Comparison of ENCODE assay signal across 9 cellular contexts in genomic region chr16:68417711-68418301, GRCh38. TPM values are rescaled to one million over a fixed set of nuclear protein-coding genes. Genes with fewer than 3 reads are reported as not detected.
A peak's percentile ranks its signal among the peaks of the same experiment; 100 is the strongest.
DNase-seq lines count a peak whose midpoint lies in the region; ATAC-seq and TF ChIP-seq lines count a peak whose summit lies in the region.
"Had no signal": no experiment of that assay in that cellular context is flagged by ENCODE, and none has a peak within 500 bp of the region (broad histone marks: within the 10 kb centered on the region; RNA-seq: fewer than 3 reads in every experiment).

No MANE protein-coding gene starts in this region.

- H3K27me3 ChIP-seq in GM23338 (ENCODE audit: insufficient read depth), result no peaks in the 10 kb centered on the region

- no peak overlapping the region for H2AFZ ChIP-seq in GM23338

- H4K20me1 ChIP-seq in GM23338 (replicated peaks; ENCODE audit: insufficient read depth), result no peaks in the 10 kb centered on the region

- DNase-seq in DMS79 treated with DMSO at 0.1 percent for 48 hours (lab: John Stamatoyannopoulos, UW), result peak; percentile 97
- DNase-seq in NCI-H1105 treated with DMSO at 0.1 percent for 48 hours (lab: John Stamatoyannopoulos, UW), result peak; percentile 54
- DNase-seq in activated CD4-positive, alpha-beta T cell treated with anti-CD3 and anti-CD28 coated beads, Interleukin-2, amount 10 ng/mL, durations not matched to agents 24 days and 14 days, result peak; percentile 93
- DNase-seq in effector CD8-positive, alpha-beta T cell (lab: John Stamatoyannopoulos, UW), result peak; percentile 32
- DNase-seq in stimulated activated CD4-positive, alpha-beta T cell treated with anti-CD3 and anti-CD28 coated beads, TNF-alpha, amount 100 ng/mL, for 4 hours (ENCODE audit: low read depth in 3 of 3), result peak; percentile 30 to 60 (median 54)
- DNase-seq in dedifferentiated amniotic fluid mesenchymal stem cell (ENCODE audit: extremely low spot score), result no peak
- no peak for DNase-seq in GM23338 (ENCODE audit: low spot score)

- H3K4me3 ChIP-seq in GM23338, result no peak overlapping the region

- peak overlapping the region; percentile 84 for H3K27ac Mint-ChIP-seq in activated CD4-positive, alpha-beta T cell treated with anti-CD3 and anti-CD28 coated beads, Interleukin-2, amount 10 ng/mL, durations not matched to agents 24 days and 14 days
- H3K27ac Mint-ChIP-seq in GM23338, result no peak overlapping the region

- intact Hi-C loops in activated CD4-positive, alpha-beta T cell treated with anti-CD3 and anti-CD28 coated beads, Interleukin-2, amount 10 ng/mL, durations not matched to agents 24 days and 14 days (cut with micrococcal nuclease), result loop anchor here (10.0 kb wide), 1 partner anchor 53 kb away; no protein-coding TSS in a partner anchor

- peaks cover 31% of the 10 kb centered on the region for H3K4me1 Mint-ChIP-seq in activated CD4-positive, alpha-beta T cell treated with anti-CD3 and anti-CD28 coated beads, Interleukin-2, amount 10 ng/mL, durations not matched to agents 24 days and 14 days
- H3K4me1 Mint-ChIP-seq in GM23338, result peaks cover 8% of the 10 kb centered on the region; the same call in 2 of the 3 replicates

- peak overlapping the region; percentile 80 for H3K4me3 Mint-ChIP-seq in activated CD4-positive, alpha-beta T cell treated with anti-CD3 and anti-CD28 coated beads, Interleukin-2, amount 10 ng/mL, durations not matched to agents 24 days and 14 days
- H3K4me3 Mint-ChIP-seq in GM23338, result no peak overlapping the region

- no peaks in the 10 kb centered on the region for H3K4me1 ChIP-seq in GM23338 (ENCODE audit: insufficient read depth)

- H3K79me2 ChIP-seq in GM23338 (replicated peaks; ENCODE audit: insufficient read depth), result no peaks in the 10 kb centered on the region

- TF ChIP-seq CTCF in GM23338 (conservative IDR thresholded peaks at IDR 0.05; ENCODE audit: low read depth in 2 of 2), result no peak

- ATAC-seq in GM21717 (IDR thresholded peaks at IDR 0.05; ENCODE audit: unreplicated experiment), result peak; percentile 86
- ATAC-seq in GM23338, result no peak

- no peaks in the 10 kb centered on the region for H3K36me3 ChIP-seq in GM23338 (ENCODE audit: insufficient read depth)

- no peaks in the 10 kb centered on the region for H3K9me3 Mint-ChIP-seq in activated CD4-positive, alpha-beta T cell treated with anti-CD3 and anti-CD28 coated beads, Interleukin-2, amount 10 ng/mL, durations not matched to agents 24 days and 14 days
- no peaks in the 10 kb centered on the region for H3K9me3 Mint-ChIP-seq in GM23338

- no peaks in the 10 kb centered on the region for H3K27me3 Mint-ChIP-seq in activated CD4-positive, alpha-beta T cell treated with anti-CD3 and anti-CD28 coated beads, Interleukin-2, amount 10 ng/mL, durations not matched to agents 24 days and 14 days
- peaks cover 10% of the 10 kb centered on the region for H3K27me3 Mint-ChIP-seq in GM23338 (ENCODE audit: insufficient read depth, low read depth, poor library complexity)

- no peaks in the 10 kb centered on the region for H3F3A ChIP-seq in GM23338 (replicated peaks; ENCODE audit: low read depth)

- no peaks in the 10 kb centered on the region for H3K36me3 Mint-ChIP-seq in activated CD4-positive, alpha-beta T cell treated with anti-CD3 and anti-CD28 coated beads, Interleukin-2, amount 10 ng/mL, durations not matched to agents 24 days and 14 days (ENCODE audit: low read depth)
- H3K36me3 Mint-ChIP-seq in GM23338 (ENCODE audit: low read depth), result no peaks in the 10 kb centered on the region

- no peak overlapping the region for H3K27ac ChIP-seq in GM23338 (ENCODE audit: low read depth)

- no peak overlapping the region for H3K4me2 ChIP-seq in GM23338

- 0 out of 2 replicates have a peak, but pooled peaks cover 3% of the 10 kb centered on the region for H3K9me2 ChIP-seq in GM23338 (ENCODE audit: insufficient read depth)

TF ChIP-seq in GM23338, 12 proteins besides CTCF, POLR2A, EP300 and RAD21 (continues in another document):
- TF ChIP-seq ZNF331 (CRISPR knock-in tag; IDR thresholded peaks at IDR 0.05; ENCODE audit: low read depth) (no peak), ETS1 (IDR thresholded peaks at IDR 0.05) (no peak), EZH2phosphoT487 (IDR thresholded peaks at IDR 0.05; ENCODE audit: unreplicated experiment) (no peak), CREB1 (CRISPR knock-in tag; IDR thresholded peaks at IDR 0.05; ENCODE audit: low read depth) (no peak), STAT1 (IDR thresholded peaks at IDR 0.05; ENCODE audit: unreplicated experiment) (no peak), EZH2 (IDR thresholded peaks at IDR 0.05; ENCODE audit: low read depth, unreplicated experiment) (no peak), POLR2AphosphoS5 (IDR thresholded peaks at IDR 0.05; ENCODE audit: low read depth) (no peak), NANOG (IDR thresholded peaks at IDR 0.05; ENCODE audit: borderline replicate concordance) (no peak), JUNB (IDR thresholded peaks at IDR 0.05; ENCODE audit: unreplicated experiment) (no peak), ZNF462 (CRISPR knock-in tag; IDR thresholded peaks at IDR 0.05) (no peak), ZNF114 (CRISPR knock-in tag; IDR thresholded peaks at IDR 0.05) (no peak)

RNA-seq across cellular contexts. Expression of gene SMPD3, which starts 30.5 kb away (rescaled TPM):
- total RNA-seq in activated CD4-positive, alpha-beta T cell treated with anti-CD3 and anti-CD28 coated beads, Interleukin-2, amount 10 ng/mL, durations not matched to agents 24 days and 14 days, result 0.09 and 0.40 TPM in 2 replicates
- 0.31 and 0.83 TPM in 2 replicates for total RNA-seq in GM23338 (2014; rRNA removed; shearing (Covaris generic))
- 0.57 and 0.68 TPM in 2 replicates for polyA plus RNA-seq in GM23338 (2016; fragmentation: Nextera tagmentation; extraction: Ambion mirVana)
- total RNA-seq: glomerular endothelial cell had no signal

Comparison
In these comparisons a context has a peak if more than half of its experiments do, and no peak if none do; other contexts are left out.
1. DNase-seq: peak in DMS79 treated with DMSO at 0.1 percent for 48 hours (single experiment), NCI-H1105 treated with DMSO at 0.1 percent for 48 hours (single experiment), activated CD4-positive, alpha-beta T cell treated with anti-CD3 and anti-CD28 coated beads, Interleukin-2, amount 10 ng/mL, durations not matched to agents 24 days and 14 days (single experiment), effector CD8-positive, alpha-beta T cell (single experiment) and stimulated activated CD4-positive, alpha-beta T cell treated with anti-CD3 and anti-CD28 coated beads, TNF-alpha, amount 100 ng/mL, for 4 hours (3 of 3); none in dedifferentiated amniotic fluid mesenchymal stem cell (single experiment) and GM23338 (single experiment).